Comparison of ENCODE assay signal across 6 cellular contexts in the genomic region with DNA sequence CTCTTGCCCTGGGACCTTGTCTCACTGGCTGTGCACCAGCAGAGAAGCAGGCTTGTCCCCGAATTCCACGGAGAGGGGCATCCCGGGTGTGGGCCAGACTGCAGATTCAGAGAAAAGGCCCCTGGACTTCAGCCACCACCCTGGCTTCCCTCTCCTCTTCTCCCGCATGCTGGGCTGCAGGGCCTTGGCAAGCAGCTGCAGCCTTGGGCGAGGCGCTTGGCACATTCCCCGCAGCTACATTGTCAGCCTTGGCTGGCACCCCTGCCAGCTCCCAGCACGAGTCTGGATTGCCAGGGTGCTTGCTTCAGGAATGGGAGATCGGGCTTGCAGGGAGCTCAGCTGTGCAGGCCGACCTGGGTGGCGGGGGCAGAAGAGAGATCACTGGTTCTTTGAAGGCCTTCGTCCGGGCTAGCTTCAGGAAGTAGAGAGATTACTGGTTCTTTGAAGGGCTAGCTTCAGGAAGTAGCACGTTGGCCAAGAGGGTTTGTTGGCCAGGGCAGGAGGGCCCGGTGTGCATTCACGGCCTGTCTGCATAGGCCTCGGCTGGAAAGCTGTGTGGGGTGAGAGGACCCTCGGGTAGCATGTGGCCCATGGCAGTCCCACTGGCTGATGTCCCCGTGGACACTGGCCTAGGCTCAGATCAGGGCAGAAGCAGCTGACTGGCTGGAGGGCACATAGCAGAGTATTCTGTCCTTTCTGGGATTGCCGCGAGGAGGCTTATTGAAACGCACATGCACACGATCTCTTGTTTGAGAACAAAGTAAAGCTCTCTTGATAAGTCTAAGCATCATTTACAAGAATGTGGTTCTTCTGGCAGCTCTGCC. TPM values are rescaled to one million over a fixed set of nuclear protein-coding genes. Genes with fewer than 3 reads are reported as not detected.
A peak's percentile ranks its signal among the peaks of the same experiment; 100 is the strongest.
DNase-seq lines count a peak whose midpoint lies in the region; ATAC-seq and TF ChIP-seq lines count a peak whose summit lies in the region.

No MANE protein-coding gene starts in this region.

- no peak overlapping the region for H3K4me3 ChIP-seq in OCI-LY1 (ENCODE audit: low read depth, low read length, poor library complexity, severe bottlenecking)

- no peaks in the 10 kb centered on the region for H3K9me3 ChIP-seq in OCI-LY1 (ENCODE audit: low read length)

- no peak for TF ChIP-seq CTCF in OCI-LY1 (IDR thresholded peaks at IDR 0.05; ENCODE audit: low read length)

- H3K9me2 ChIP-seq in OCI-LY1 (ENCODE audit: low read depth, low read length), result no peaks in the 10 kb centered on the region

- H3K4me2 ChIP-seq in OCI-LY1 (ENCODE audit: low read length), result peak overlapping the region; percentile 59

- H2AFZ ChIP-seq in OCI-LY1 (ENCODE audit: low read length), result no peak overlapping the region

- peaks cover under 1% of the 10 kb centered on the region for H3K36me3 ChIP-seq in OCI-LY1 (ENCODE audit: insufficient read depth, low read length)

- H3K27me3 ChIP-seq in OCI-LY1 (ENCODE audit: insufficient read depth, low read length), result no peaks in the 10 kb centered on the region

- H3K27ac ChIP-seq in OCI-LY1 (ENCODE audit: low read depth, low read length, poor library complexity, severe bottlenecking), result peak overlapping the region; percentile 56

- H3K79me2 ChIP-seq in OCI-LY1 (ENCODE audit: insufficient read depth, low read length), result no peaks in the 10 kb centered on the region

- peak overlapping the region; percentile 37; the same call in 1 of the 2 replicates for H3K9ac ChIP-seq in OCI-LY1 (ENCODE audit: low read length)

- peaks cover 39% of the 10 kb centered on the region for H3K4me1 ChIP-seq in OCI-LY1 (ENCODE audit: insufficient read depth, low read length, severe bottlenecking)

- H4K20me1 ChIP-seq in OCI-LY1 (ENCODE audit: insufficient read depth, low read length), result no peaks in the 10 kb centered on the region

- ATAC-seq in Right ventricle myocardium superior (ENCODE audit: poor library complexity), result peak; percentile 44
- no peak for ATAC-seq in HG02642 (IDR thresholded peaks at IDR 0.05; ENCODE audit: poor library complexity, unreplicated experiment)
- ATAC-seq in GM19452 (IDR thresholded peaks at IDR 0.05; ENCODE audit: unreplicated experiment), result no peak

- peak; percentile 31 for DNase-seq in COLO668 (lab: John Stamatoyannopoulos, UW; ENCODE audit: unreplicated experiment)
- DNase-seq in Right ventricle myocardium superior, result peak; percentile 75
- DNase-seq in superior temporal gyrus (ENCODE audit: extremely low spot score), result peak; percentile 70

- no peaks in the 10 kb centered on the region for H3F3A ChIP-seq in OCI-LY1 (ENCODE audit: insufficient read depth, low read length)

- intact Hi-C loops in Right ventricle myocardium superior (cut with DNase I), result no loop called here

RNA-seq across cellular contexts. Expression of gene ABCD1, which starts 2.7 kb away (rescaled TPM):
- 14.7 TPM for total RNA-seq in Right ventricle myocardium superior

RNA-seq across cellular contexts. Expression of gene BCAP31, which starts 3.1 kb away (rescaled TPM):
- 86.4 TPM for total RNA-seq in Right ventricle myocardium superior

RNA-seq across cellular contexts. Expression of gene PLXNB3, which starts 36.7 kb away (rescaled TPM):
- total RNA-seq in Right ventricle myocardium superior, result 1.5 TPM

RNA-seq across cellular contexts. Expression of gene SLC6A8, which starts 39.6 kb away (rescaled TPM):
- total RNA-seq in Right ventricle myocardium superior, result 192 TPM

RNA-seq across cellular contexts. Expression of gene SRPK3, which starts 53.5 kb away (rescaled TPM):
- 38.0 TPM for total RNA-seq in Right ventricle myocardium superior
